1 cellular context compared by ENCODE assay signal in the genomic region with DNA sequence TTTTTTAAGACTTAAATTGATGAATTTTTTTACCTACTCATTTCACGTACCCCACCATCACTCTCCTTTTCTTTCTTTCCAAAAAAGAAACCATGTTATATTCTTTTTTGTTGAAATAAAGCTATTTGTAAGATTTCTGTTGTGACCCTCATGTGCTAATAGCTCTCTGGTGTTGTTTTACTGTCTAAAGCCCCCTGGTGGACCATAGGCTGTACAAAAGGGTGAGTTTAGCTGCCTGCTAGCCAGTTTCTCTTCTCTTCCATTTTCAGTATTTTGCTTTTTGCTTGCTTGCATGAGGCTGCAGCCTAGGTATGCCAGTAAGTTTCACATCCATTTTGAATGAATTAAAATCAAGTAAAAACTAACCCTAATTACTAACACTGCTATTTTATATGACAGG.
TF ChIP-seq lines count a peak whose summit lies in the region.

No MANE protein-coding gene starts in this region.

TF ChIP-seq in GM23338, 12 proteins besides CTCF, POLR2A, EP300 and RAD21 (continued from another document):
- TF ChIP-seq CREB1 (CRISPR knock-in tag; IDR thresholded peaks at IDR 0.05; ENCODE audit: low read depth) (no peak), POLR2AphosphoS5 (IDR thresholded peaks at IDR 0.05; ENCODE audit: low read depth) (no peak), EZH2phosphoT487 (IDR thresholded peaks at IDR 0.05; ENCODE audit: unreplicated experiment) (no peak), ZNF331 (CRISPR knock-in tag; IDR thresholded peaks at IDR 0.05; ENCODE audit: low read depth) (no peak)
- TF ChIP-seq, protein P1, sequence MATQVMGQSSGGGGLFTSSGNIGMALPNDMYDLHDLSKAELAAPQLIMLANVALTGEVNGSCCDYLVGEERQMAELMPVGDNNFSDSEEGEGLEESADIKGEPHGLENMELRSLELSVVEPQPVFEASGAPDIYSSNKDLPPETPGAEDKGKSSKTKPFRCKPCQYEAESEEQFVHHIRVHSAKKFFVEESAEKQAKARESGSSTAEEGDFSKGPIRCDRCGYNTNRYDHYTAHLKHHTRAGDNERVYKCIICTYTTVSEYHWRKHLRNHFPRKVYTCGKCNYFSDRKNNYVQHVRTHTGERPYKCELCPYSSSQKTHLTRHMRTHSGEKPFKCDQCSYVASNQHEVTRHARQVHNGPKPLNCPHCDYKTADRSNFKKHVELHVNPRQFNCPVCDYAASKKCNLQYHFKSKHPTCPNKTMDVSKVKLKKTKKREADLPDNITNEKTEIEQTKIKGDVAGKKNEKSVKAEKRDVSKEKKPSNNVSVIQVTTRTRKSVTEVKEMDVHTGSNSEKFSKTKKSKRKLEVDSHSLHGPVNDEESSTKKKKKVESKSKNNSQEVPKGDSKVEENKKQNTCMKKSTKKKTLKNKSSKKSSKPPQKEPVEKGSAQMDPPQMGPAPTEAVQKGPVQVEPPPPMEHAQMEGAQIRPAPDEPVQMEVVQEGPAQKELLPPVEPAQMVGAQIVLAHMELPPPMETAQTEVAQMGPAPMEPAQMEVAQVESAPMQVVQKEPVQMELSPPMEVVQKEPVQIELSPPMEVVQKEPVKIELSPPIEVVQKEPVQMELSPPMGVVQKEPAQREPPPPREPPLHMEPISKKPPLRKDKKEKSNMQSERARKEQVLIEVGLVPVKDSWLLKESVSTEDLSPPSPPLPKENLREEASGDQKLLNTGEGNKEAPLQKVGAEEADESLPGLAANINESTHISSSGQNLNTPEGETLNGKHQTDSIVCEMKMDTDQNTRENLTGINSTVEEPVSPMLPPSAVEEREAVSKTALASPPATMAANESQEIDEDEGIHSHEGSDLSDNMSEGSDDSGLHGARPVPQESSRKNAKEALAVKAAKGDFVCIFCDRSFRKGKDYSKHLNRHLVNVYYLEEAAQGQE (IDR thresholded peaks at IDR 0.05; ENCODE audit: unreplicated experiment) = no peak
- TF ChIP-seq, protein P2, sequence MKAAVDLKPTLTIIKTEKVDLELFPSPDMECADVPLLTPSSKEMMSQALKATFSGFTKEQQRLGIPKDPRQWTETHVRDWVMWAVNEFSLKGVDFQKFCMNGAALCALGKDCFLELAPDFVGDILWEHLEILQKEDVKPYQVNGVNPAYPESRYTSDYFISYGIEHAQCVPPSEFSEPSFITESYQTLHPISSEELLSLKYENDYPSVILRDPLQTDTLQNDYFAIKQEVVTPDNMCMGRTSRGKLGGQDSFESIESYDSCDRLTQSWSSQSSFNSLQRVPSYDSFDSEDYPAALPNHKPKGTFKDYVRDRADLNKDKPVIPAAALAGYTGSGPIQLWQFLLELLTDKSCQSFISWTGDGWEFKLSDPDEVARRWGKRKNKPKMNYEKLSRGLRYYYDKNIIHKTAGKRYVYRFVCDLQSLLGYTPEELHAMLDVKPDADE (IDR thresholded peaks at IDR 0.05) = no peak
